Comparison of ENCODE assay signal across 8 cellular contexts in genomic region chr19:40420766-40421467, GRCh38. TPM values are rescaled to one million over a fixed set of nuclear protein-coding genes. Genes with fewer than 3 reads are reported as not detected.
A peak's percentile ranks its signal among the peaks of the same experiment; 100 is the strongest.
DNase-seq lines count a peak whose midpoint lies in the region; ATAC-seq and TF ChIP-seq lines count a peak whose summit lies in the region.

No MANE protein-coding gene starts in this region.

- H3K4me1 Mint-ChIP-seq in stimulated activated effector memory CD8-positive, alpha-beta T cell treated with anti-CD3 and anti-CD28 coated beads, Interleukin-12 subunit alpha, Interleukin-12 subunit beta, amount 100 ng/mL, for 72 hours = peaks cover 44% of the 10 kb centered on the region

- H3K9ac ChIP-seq in HUES64 (ENCODE audit: low read depth, low read length) (peak overlapping the region; percentile 74), PC-3 (ENCODE audit: low read length) (peak overlapping the region; percentile 75)

- under 1% methylated on average over 52 of the region's 52 CpGs for WGBS in HUES64
- WGBS in esophagus muscularis mucosa = under 1% methylated on average over 22 of the region's 52 CpGs

- CTCF ChIA-PET in PC-3 (lab: Charles Lee) = interaction anchor here (0.6 to 1.5 kb wide), 9 partner anchors 18 to 500 kb away, joined by 3 to 8 read pairs (median 4); partner anchors contain the start of genes C19orf47, PLD3 and SERTAD3

- H3F3A ChIP-seq in PC-3 (ENCODE audit: low read length, unreplicated experiment) = no peaks in the 10 kb centered on the region

- no TSS peak for BruUV-seq in PC-3 (replicated peaks; lab: Mats Ljungman, UMichigan)

- POLR2A ChIA-PET in PC-3 (lab: Charles Lee; ENCODE audit: unreplicated experiment) = interaction anchor here (0.8 to 1.0 kb wide), 2 partner anchors 12 to 45 kb away, joined by 4 to 9 read pairs; partner anchors contain the start of gene BLVRB

- no peak for TF ChIP-seq POLR2A in esophagus muscularis mucosa (IDR thresholded peaks at IDR 0.05; ENCODE audit: low read depth)

- peak overlapping the region; percentile 87 for H3K27ac ChIP-seq in HUES64 (ENCODE audit: low read depth, low read length)
- peak overlapping the region; percentile 70 for H3K27ac ChIP-seq in PC-3 (ENCODE audit: low read length)
- H3K27ac ChIP-seq in esophagus muscularis mucosa (replicated peaks in 1 of 4) = peak overlapping the region; percentile 98 to 100 (median 100)
- peak overlapping the region; percentile 100 for H3K27ac ChIP-seq in muscle layer of duodenum (ENCODE audit: low read length)

- no peaks in the 10 kb centered on the region for H3K9me2 ChIP-seq in PC-3 (replicated peaks; ENCODE audit: low read length)

- H3K4me3 ChIP-seq in AG09309 (ENCODE audit: control insufficient read depth, low read depth, low read length) (peak overlapping the region; percentile 83), HUES64 (ENCODE audit: low read length) (peak overlapping the region; percentile 62), PC-3 (ENCODE audit: low read length) (peak overlapping the region; percentile 76), esophagus muscularis mucosa (peak overlapping the region; percentile 63 to 77 (median 67)), muscle layer of duodenum (ENCODE audit: low read depth in 1 of 2, low read length in 2 of 2) (peak overlapping the region; percentile 68 to 70)

- intact Hi-C loops in PC-3 (cut with micrococcal nuclease) (loop anchor here (2.0 to 5.0 kb wide), 2 partner anchors 22 to 74 kb away; partner anchors contain the start of genes C19orf47 and PLD3), esophagus muscularis mucosa (cut with DNase I) (loop anchor here (1.0 kb wide), 1 partner anchor 23 kb away; the partner anchor contains the start of gene SERTAD3)

- ATAC-seq in GM18907 (IDR thresholded peaks at IDR 0.05; ENCODE audit: unreplicated experiment) (peak; percentile 39), PC-3 (peak; percentile 70)
- ATAC-seq in stimulated activated effector memory CD8-positive, alpha-beta T cell treated with anti-CD3 and anti-CD28 coated beads, Interleukin-12 subunit alpha, Interleukin-12 subunit beta, amount 100 ng/mL, for 72 hours = peak; percentile 64

- no peaks in the 10 kb centered on the region for H4K20me1 ChIP-seq in PC-3 (ENCODE audit: low read length)

- H3K9me3 ChIP-seq in HUES64 (ENCODE audit: insufficient read depth, low read depth, low read length) = no peaks in the 10 kb centered on the region
- H3K9me3 ChIP-seq in PC-3 (ENCODE audit: low read length) = no peaks in the 10 kb centered on the region
- no peaks in the 10 kb centered on the region for H3K9me3 ChIP-seq in esophagus muscularis mucosa
- no peaks in the 10 kb centered on the region for H3K9me3 ChIP-seq in muscle layer of duodenum (ENCODE audit: control insufficient read depth in 1 of 2, low read length in 2 of 2)

- H3K4me1 ChIP-seq in HUES64 (ENCODE audit: insufficient read depth, low read length) = peaks cover 10% of the 10 kb centered on the region
- peaks cover 10% of the 10 kb centered on the region for H3K4me1 ChIP-seq in PC-3 (ENCODE audit: insufficient read depth, low read length)
- peaks cover 41 to 68% (median 54%) of the 10 kb centered on the region in 4 donors for H3K4me1 ChIP-seq in esophagus muscularis mucosa
- peaks cover 12 to 23% of the 10 kb centered on the region in 2 donors for H3K4me1 ChIP-seq in muscle layer of duodenum (ENCODE audit: control insufficient read depth in 1 of 2, insufficient read depth in 2 of 2, low read length in 2 of 2)

- no peak for TF ChIP-seq EP300 in esophagus muscularis mucosa (IDR thresholded peaks at IDR 0.05)

- H3K79me2 ChIP-seq in PC-3 (ENCODE audit: low read length) = peaks cover 33% of the 10 kb centered on the region

- peak overlapping the region; percentile 79 for H2AFZ ChIP-seq in PC-3 (ENCODE audit: low read length)

- H3K9me3 Mint-ChIP-seq in stimulated activated effector memory CD8-positive, alpha-beta T cell treated with anti-CD3 and anti-CD28 coated beads, Interleukin-12 subunit alpha, Interleukin-12 subunit beta, amount 100 ng/mL, for 72 hours = no peaks in the 10 kb centered on the region

- H3K4me2 ChIP-seq in PC-3 (ENCODE audit: low read length) = peak overlapping the region; percentile 90

- H3K27me3 ChIP-seq in HUES64 (ENCODE audit: insufficient read depth, low read length) (no peaks in the 10 kb centered on the region), PC-3 (ENCODE audit: low read length) (no peaks in the 10 kb centered on the region), esophagus muscularis mucosa (no peaks in the 10 kb centered on the region), muscle layer of duodenum (ENCODE audit: low read depth, low read length) (no peaks in the 10 kb centered on the region)

- H3K27ac Mint-ChIP-seq in stimulated activated effector memory CD8-positive, alpha-beta T cell treated with anti-CD3 and anti-CD28 coated beads, Interleukin-12 subunit alpha, Interleukin-12 subunit beta, amount 100 ng/mL, for 72 hours = peak overlapping the region; percentile 87

- TF ChIP-seq CTCF in AG09309 (IDR thresholded peaks at IDR 0.05; ENCODE audit: control insufficient read depth, insufficient read depth, low read depth, low read length, missing control alignments) (peak; percentile 99), PC-3 (conservative IDR thresholded peaks at IDR 0.05; ENCODE audit: low read depth, low read length) (peak; percentile 81), esophagus muscularis mucosa (IDR thresholded peaks at IDR 0.05) (peak; percentile 88 to 95 (median 91))

- H3K36me3 ChIP-seq in HUES64 (ENCODE audit: insufficient read depth, low read length) = peaks cover 7% of the 10 kb centered on the region; the same call in 1 of the 2 replicates
- peaks cover 8% of the 10 kb centered on the region; the same call in 1 of the 2 replicates for H3K36me3 ChIP-seq in PC-3 (ENCODE audit: low read depth, low read length)
- H3K36me3 ChIP-seq in esophagus muscularis mucosa = peaks cover 10 to 20% (median 13%) of the 10 kb centered on the region in 4 donors
- peaks cover 9 to 13% of the 10 kb centered on the region in 2 donors for H3K36me3 ChIP-seq in muscle layer of duodenum (ENCODE audit: control insufficient read depth in 1 of 2, insufficient read depth in 2 of 2, low read length in 2 of 2)

- H3K4me3 Mint-ChIP-seq in stimulated activated effector memory CD8-positive, alpha-beta T cell treated with anti-CD3 and anti-CD28 coated beads, Interleukin-12 subunit alpha, Interleukin-12 subunit beta, amount 100 ng/mL, for 72 hours = peak overlapping the region; percentile 96

- peaks cover 62% of the 10 kb centered on the region for H3K36me3 Mint-ChIP-seq in stimulated activated effector memory CD8-positive, alpha-beta T cell treated with anti-CD3 and anti-CD28 coated beads, Interleukin-12 subunit alpha, Interleukin-12 subunit beta, amount 100 ng/mL, for 72 hours

- DNase-seq in AG09309 (ENCODE audit: low read depth) (peak; percentile 62), PC-3 (peak; percentile 93), activated T-helper 1 cell treated with Interleukin-2 at 50 U/mL for 16 hours (ENCODE audit: low read depth) (peak; percentile 58), esophagus muscularis mucosa (ENCODE audit: extremely low spot score) (peak; percentile 97)
- DNase-seq in stimulated activated effector memory CD8-positive, alpha-beta T cell treated with anti-CD3 and anti-CD28 coated beads, Interleukin-12 subunit alpha, Interleukin-12 subunit beta, amount 100 ng/mL, for 72 hours (ENCODE audit: low spot score in 2 of 2) = peak; percentile 76 to 90

RNA-seq across cellular contexts. Expression of gene SERTAD1, which starts 4.9 kb away (rescaled TPM):
- polyA plus RNA-seq in HUES64 (2013, experiment 1 of 2) = 4.3 TPM
- 3.5 TPM for polyA plus RNA-seq in HUES64 (2013, experiment 2 of 2)
- total RNA-seq in PC-3 (2014; rRNA removed) (16.1 and 16.8 TPM in 2 replicates), esophagus muscularis mucosa (10 to 100 TPM; 13.7 to 73.1 (median 22.5) TPM)

RNA-seq across cellular contexts. Expression of gene PRX, which starts 7.7 kb away (rescaled TPM):
- polyA plus RNA-seq in HUES64 (2013, experiment 1 of 2) = 3.3 TPM
- polyA plus RNA-seq in HUES64 (2013, experiment 2 of 2) = 3.1 TPM
- 2.2 and 2.7 TPM in 2 replicates for total RNA-seq in PC-3 (2014; rRNA removed)
- 10 to 100 TPM in 2 of 4 donors, 1 to 10 TPM in 2; 5.8 to 12.4 (median 8.8) TPM for total RNA-seq in esophagus muscularis mucosa

RNA-seq across cellular contexts. Expression of gene SERTAD3, which starts 23.2 kb away (rescaled TPM):
- polyA plus RNA-seq in HUES64 (2013, experiment 1 of 2) = 17.2 TPM
- polyA plus RNA-seq in HUES64 (2013, experiment 2 of 2) = 21.0 TPM
- total RNA-seq in PC-3 (2014; rRNA removed) (7.9 and 12.9 TPM in 2 replicates), esophagus muscularis mucosa (10 to 100 TPM; 18.3 to 47.2 (median 37.8) TPM)

RNA-seq across cellular contexts. Expression of gene HIPK4, which starts 30.9 kb away (rescaled TPM):
- 0.20 TPM for polyA plus RNA-seq in HUES64 (2013, experiment 1 of 2)
- polyA plus RNA-seq in HUES64 (2013, experiment 2 of 2) = 0.25 TPM
- total RNA-seq in PC-3 (2014; rRNA removed) = 0.46 TPM in 1 of 2 replicates, not detected in the other
- total RNA-seq in esophagus muscularis mucosa = under 1 TPM; under 0.01 to 0.63 (median 0.42) TPM

RNA-seq across cellular contexts. Expression of gene BLVRB, which starts 44.6 kb away (rescaled TPM):
- polyA plus RNA-seq in HUES64 (2013, experiment 1 of 2) = 17.7 TPM
- 21.0 TPM for polyA plus RNA-seq in HUES64 (2013, experiment 2 of 2)
- 196 and 246 TPM in 2 replicates for total RNA-seq in PC-3 (2014; rRNA removed)
- 100 to 1,000 TPM; 159 to 223 (median 194) TPM for total RNA-seq in esophagus muscularis mucosa

Comparison
In these comparisons a context has a peak if more than half of its experiments do, and no peak if none do; other contexts are left out.
1. Peak in every context shown above with its lines: DNase-seq, ATAC-seq, H3K4me3 ChIP-seq and H3K27ac ChIP-seq.